Comparison of ENCODE assay signal across 17 cellular contexts in the genomic region with DNA sequence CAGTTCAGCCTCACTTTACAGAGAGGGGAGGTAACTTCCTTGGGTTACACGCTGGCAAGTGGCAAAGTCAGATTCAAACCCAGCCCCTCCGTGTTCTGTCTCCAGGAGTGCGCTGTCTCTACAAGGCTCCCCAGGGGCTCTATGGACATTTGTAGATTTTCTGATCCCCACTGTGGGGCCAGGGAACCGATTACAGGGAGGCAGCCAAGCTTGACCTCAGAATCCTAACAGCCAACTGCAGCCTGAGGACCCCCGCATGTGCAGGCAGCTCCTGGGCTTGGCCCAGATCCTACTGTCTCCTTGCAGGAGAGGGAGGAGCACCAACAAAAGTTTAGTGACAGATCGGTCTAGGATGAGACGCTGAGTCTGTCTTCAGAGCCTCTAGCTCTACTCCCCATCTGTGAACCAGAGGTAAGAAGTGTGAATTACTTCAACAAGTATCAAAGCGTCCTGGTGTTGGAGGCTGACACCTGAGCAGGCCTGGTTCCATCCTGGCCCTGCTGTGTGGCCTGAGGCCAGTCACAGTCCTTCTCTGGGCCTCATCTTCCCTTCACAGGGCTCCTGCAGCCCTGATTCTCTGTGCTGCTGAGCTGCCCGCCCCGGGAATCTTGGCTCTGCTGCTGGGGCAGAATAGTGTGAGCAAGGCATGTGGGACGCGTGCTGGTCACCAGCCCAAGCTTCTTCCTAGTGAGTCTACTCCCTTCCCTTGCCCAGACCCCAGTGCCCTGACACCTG. TPM values are rescaled to one million over a fixed set of nuclear protein-coding genes. Genes with fewer than 3 reads are reported as not detected.
DNase-seq lines count a peak whose midpoint lies in the region; ATAC-seq, FAIRE-seq and TF ChIP-seq lines count a peak whose summit lies in the region.
"Had no signal": no experiment of that assay in that cellular context is flagged by ENCODE, and none has a peak within 500 bp of the region (broad histone marks: within the 10 kb centered on the region; RNA-seq: fewer than 3 reads in every experiment).

No MANE protein-coding gene starts in this region.

- no peak overlapping the region for H4K8ac ChIP-seq in mesendoderm (ENCODE audit: low read depth, low read length)

- no peaks in the 10 kb centered on the region; the same call in 1 of the 3 replicates for H3K4me1 ChIP-seq in A549
- no peaks in the 10 kb centered on the region for H3K4me1 ChIP-seq in endodermal cell (ENCODE audit: control insufficient read depth, insufficient read depth, low read length)
- no peaks in the 10 kb centered on the region for H3K4me1 ChIP-seq in mesendoderm (ENCODE audit: control insufficient read depth, low read depth, low read length)
- H3K4me1 ChIP-seq: HAP-1 had no signal

- H3K4me3 Mint-ChIP-seq in endodermal cell, result no peak overlapping the region
- H3K4me3 Mint-ChIP-seq: B cell; CD8-positive, alpha-beta T cell had no signal

- ATAC-seq in A549 (peak; percentile 30 to 45; a peak in 4 of 6 replicates), HG03175 (IDR thresholded peaks at IDR 0.05; ENCODE audit: unreplicated experiment) (no peak)
- ATAC-seq: CD8-positive, alpha-beta T cell; GM12878 had no signal

- no peak overlapping the region for H2BK120ac ChIP-seq in mesendoderm (ENCODE audit: low read depth, low read length)

- no peaks in the 10 kb centered on the region for H3K9me3 ChIP-seq in A549
- H3K9me3 ChIP-seq in endodermal cell (ENCODE audit: control insufficient read depth, low read length), result no peaks in the 10 kb centered on the region
- H3K9me3 ChIP-seq: BLaER1 treated with 17β-estradiol and CSF1 and Interleukin-3, amounts not matched to agents 10 nM and 100 nM; HAP-1 had no signal

- H3K56ac ChIP-seq in mesendoderm (ENCODE audit: low read length), result peak overlapping the region; percentile 25

- no peak for DNase-seq in A549 (ENCODE audit: low read depth in 1 of 2, low spot score in 1 of 2)
- DNase-seq in RPMI8226, result peak; percentile 0
- peak; percentile 70 for DNase-seq in endodermal cell
- no peak for DNase-seq in mesendoderm
- no peak for DNase-seq in DMS53 (lab: John Stamatoyannopoulos, UW)
- no peak for DNase-seq in NCI-H446 (lab: John Stamatoyannopoulos, UW)
- DNase-seq in NCI-H2081 (lab: John Stamatoyannopoulos, UW), result no peak
- DNase-seq: 8988T, Calu3, DND-41 had no signal

- TF ChIP-seq POLR2A in A549 (IDR thresholded peaks at IDR 0.05; ENCODE audit: low read length), result no peak

- POLR2A ChIA-PET in A549 (lab: Yijun Ruan, JAX), result interaction anchor here (0.7 kb wide), 1 partner anchor 9 kb away, joined by 3 read pairs; the partner anchor contains the start of gene NATD1

- H3K4me3 ChIP-seq in A549 (no peak overlapping the region), endodermal cell (ENCODE audit: low read length) (no peak overlapping the region), mesendoderm (ENCODE audit: low read length) (no peak overlapping the region)
- H3K4me3 ChIP-seq: BLaER1 treated with 17β-estradiol and CSF1 and Interleukin-3, amounts not matched to agents 10 nM and 100 nM; GM12878; GM23248; HAP-1 had no signal

- no peak for TF ChIP-seq CTCF in A549 (IDR thresholded peaks at IDR 0.05)
- TF ChIP-seq CTCF in endodermal cell (conservative IDR thresholded peaks at IDR 0.05), result no peak

- no peaks in the 10 kb centered on the region for H3K79me2 ChIP-seq in mesendoderm (ENCODE audit: control insufficient read depth, insufficient read depth, low read length)

- H3K9ac ChIP-seq in endodermal cell (ENCODE audit: extremely low read depth, low read length, poor library complexity, severe bottlenecking) (no peak overlapping the region), mesendoderm (ENCODE audit: low read length) (no peak overlapping the region)
- H3K9ac ChIP-seq: BLaER1 treated with 17β-estradiol and CSF1 and Interleukin-3, amounts not matched to agents 10 nM and 100 nM; GM23248 had no signal

- peaks cover 4% of the 10 kb centered on the region for H3K4me1 Mint-ChIP-seq in endodermal cell

- H2BK5ac ChIP-seq in mesendoderm (ENCODE audit: low read length), result no peak overlapping the region

- WGBS in A549 (ENCODE audit: missing lambda C conversion rate), result 69% methylated on average over 10 of the region's 12 CpGs
- WGBS in endodermal cell (ENCODE audit: insufficient coverage in 1 of 2, insufficient read length in 1 of 2), 2 experiments, result 80 to 82% methylated on average over 9 to 12 of the region's 12 CpGs
- no CpG with 5 or more reads among the region's 12 CpGs for WGBS in mesendoderm (ENCODE audit: extremely low coverage, insufficient coverage, low lambda C conversion rate)

- FAIRE-seq in A549 (lab: Jason Lieb, UNC), result no peak
- FAIRE-seq: GM12878 had no signal

- no peaks in the 10 kb centered on the region for H3K27me3 Mint-ChIP-seq in endodermal cell (ENCODE audit: insufficient read depth)

- no peak overlapping the region for H3K4ac ChIP-seq in mesendoderm (ENCODE audit: low read depth, low read length)

- H3K36me3 ChIP-seq in endodermal cell (ENCODE audit: control insufficient read depth, insufficient read depth, low read length) (no peaks in the 10 kb centered on the region), mesendoderm (ENCODE audit: control insufficient read depth, insufficient read depth, low read length) (no peaks in the 10 kb centered on the region)
- H3K36me3 ChIP-seq: BLaER1 treated with 17β-estradiol and CSF1 and Interleukin-3, amounts not matched to agents 10 nM and 100 nM; HAP-1 had no signal

- no peak overlapping the region for H3K27ac Mint-ChIP-seq in endodermal cell
- H3K27ac Mint-ChIP-seq: B cell; CD8-positive, alpha-beta T cell had no signal

- no peak overlapping the region for H2AK5ac ChIP-seq in mesendoderm (ENCODE audit: low read length)

- H3K9me3 Mint-ChIP-seq in endodermal cell, result peaks cover 4% of the 10 kb centered on the region
- H3K9me3 Mint-ChIP-seq: CD8-positive, alpha-beta T cell had no signal

- H3K18ac ChIP-seq in mesendoderm (ENCODE audit: low read length), result no peak overlapping the region

- TF ChIP-seq RAD21 in A549 (conservative IDR thresholded peaks at IDR 0.05 in 1 of 2, IDR thresholded peaks at IDR 0.05 in 1 of 2), result no peak

- H3K4me2 ChIP-seq in A549 (no peak overlapping the region), mesendoderm (ENCODE audit: low read length) (no peak overlapping the region)

- no peaks in the 10 kb centered on the region for H3K27me3 ChIP-seq in endodermal cell (ENCODE audit: control insufficient read depth, insufficient read depth, low read length, poor library complexity, severe bottlenecking)
- H3K27me3 ChIP-seq in mesendoderm (ENCODE audit: insufficient read depth, low read length, poor library complexity), result no peaks in the 10 kb centered on the region
- H3K27me3 ChIP-seq: BLaER1 treated with 17β-estradiol and CSF1 and Interleukin-3, amounts not matched to agents 10 nM and 100 nM had no signal

- no peak overlapping the region; a peak in 1 of 6 replicates for H3K27ac ChIP-seq in A549
- H3K27ac ChIP-seq in endodermal cell (ENCODE audit: low read depth, low read length), result no peak overlapping the region
- H3K27ac ChIP-seq in mesendoderm (ENCODE audit: low read depth, low read length), result no peak overlapping the region
- H3K27ac ChIP-seq: BLaER1 treated with 17β-estradiol and CSF1 and Interleukin-3, amounts not matched to agents 10 nM and 100 nM; GM23248 had no signal

- H3K23ac ChIP-seq in mesendoderm (ENCODE audit: low read length), result no peak overlapping the region

- no peaks in the 10 kb centered on the region for H3K79me1 ChIP-seq in mesendoderm (ENCODE audit: low read length)

- CTCF ChIA-PET in A549 (lab: Yijun Ruan, JAX), result interaction anchor here (0.6 to 5.5 kb wide), 5 partner anchors 9 to 253 kb away, joined by 3 to 35 read pairs (median 4); partner anchors contain the start of gene NATD1

- H3K36me3 Mint-ChIP-seq in endodermal cell (ENCODE audit: low read depth), result no peaks in the 10 kb centered on the region
- H3K36me3 Mint-ChIP-seq: CD8-positive, alpha-beta T cell had no signal

- no peak for TF ChIP-seq EP300 in A549 (IDR thresholded peaks at IDR 0.05)

- H4K5ac ChIP-seq in mesendoderm (ENCODE audit: low read length), result no peak overlapping the region

- no peak overlapping the region for H2BK15ac ChIP-seq in mesendoderm (replicated peaks; ENCODE audit: low read depth)

TF ChIP-seq in A549, 52 proteins besides CTCF, POLR2A, EP300 and RAD21 (continues in another document):
- no peak for TF ChIP-seq HOXB13 (CRISPR knock-in tag; IDR thresholded peaks at IDR 0.05; ENCODE audit: low read depth)

RNA-seq across cellular contexts. Expression of gene NATD1, which starts 9.2 kb away (rescaled TPM):
- polyA plus RNA-seq in A549 (2011; rRNA removed) (1.1 and 1.5 TPM in 2 replicates), A549 (2017; fragmentation: RNase III; extraction: RNeasy Plus Mini Kit Qiagen cat#74134 plus additional on column Dnase treatment) (1.0 to 1.6 TPM (median 1.3 TPM) in 3 replicates)
- 0.61 and 1.0 TPM in 2 replicates for polyA plus RNA-seq in A549 (2012; cell fraction: cytosol; rRNA removed)
- 1.0 and 1.3 TPM in 2 replicates for polyA plus RNA-seq in A549 (2012; cell fraction: nucleus; rRNA removed)
- 1.3 and 1.5 TPM in 2 replicates for polyA minus RNA-seq in A549 (2011; rRNA and poly(A)+ RNA removed)
- 10 to 100 TPM; 12.2 to 17.2 TPM for total RNA-seq in endodermal cell
- 15.2 TPM for polyA plus RNA-seq in endodermal cell (2013, experiment 1 of 2)
- polyA plus RNA-seq in endodermal cell (2013, experiment 2 of 2), result 13.7 TPM
- polyA plus RNA-seq in mesendoderm (2013, experiment 1 of 2), result 22.9 TPM
- 23.5 TPM for polyA plus RNA-seq in mesendoderm (2013, experiment 2 of 2)

RNA-seq across cellular contexts. Expression of gene MAP2K3, which starts 22.1 kb away (rescaled TPM):
- polyA plus RNA-seq in A549 (2011; rRNA removed) (13.9 and 25.0 TPM in 2 replicates), A549 (2017; fragmentation: RNase III; extraction: RNeasy Plus Mini Kit Qiagen cat#74134 plus additional on column Dnase treatment) (36.9 to 42.8 TPM (median 37.1 TPM) in 3 replicates)
- polyA plus RNA-seq in A549 (2012; cell fraction: cytosol; rRNA removed), result 53.0 and 68.6 TPM in 2 replicates
- 114 and 126 TPM in 2 replicates for polyA plus RNA-seq in A549 (2012; cell fraction: nucleus; rRNA removed)
- polyA minus RNA-seq in A549 (2011; rRNA and poly(A)+ RNA removed), result 28.0 and 35.0 TPM in 2 replicates
- total RNA-seq in endodermal cell, result 10 to 100 TPM; 31.6 to 37.6 TPM
- 18.6 TPM for polyA plus RNA-seq in endodermal cell (2013, experiment 1 of 2)
- polyA plus RNA-seq in endodermal cell (2013, experiment 2 of 2), result 17.7 TPM
- polyA plus RNA-seq in mesendoderm (2013, experiment 1 of 2), result 33.8 TPM
- 35.9 TPM for polyA plus RNA-seq in mesendoderm (2013, experiment 2 of 2)

RNA-seq across cellular contexts. Expression of gene TMEM11, which starts 48.5 kb away (rescaled TPM):
- polyA plus RNA-seq in A549 (2011; rRNA removed), result 57.7 and 61.4 TPM in 2 replicates
- polyA plus RNA-seq in A549 (2012; cell fraction: cytosol; rRNA removed), result 131 and 134 TPM in 2 replicates
- 108 and 123 TPM in 2 replicates for polyA plus RNA-seq in A549 (2012; cell fraction: nucleus; rRNA removed)
- 61.0 to 69.5 TPM (median 62.0 TPM) in 3 replicates for polyA plus RNA-seq in A549 (2017; fragmentation: RNase III; extraction: RNeasy Plus Mini Kit Qiagen cat#74134 plus additional on column Dnase treatment)
- polyA minus RNA-seq in A549 (2011; rRNA and poly(A)+ RNA removed), result 77.3 and 77.6 TPM in 2 replicates
- 10 to 100 TPM; 26.3 to 28.0 TPM for total RNA-seq in endodermal cell
- polyA plus RNA-seq in endodermal cell (2013, experiment 1 of 2), result 29.6 TPM
- polyA plus RNA-seq in endodermal cell (2013, experiment 2 of 2), result 26.6 TPM
- polyA plus RNA-seq in mesendoderm (2013, experiment 1 of 2), result 46.0 TPM
- polyA plus RNA-seq in mesendoderm (2013, experiment 2 of 2), result 46.4 TPM

Comparison
In these comparisons a context has a peak if more than half of its experiments do, and no peak if none do; other contexts are left out.
1. DNase-seq: peak in RPMI8226 (single experiment) and endodermal cell (single experiment); none in A549 (0 of 2), mesendoderm (single experiment), DMS53 (single experiment), NCI-H446 (0 of 2) and NCI-H2081 (0 of 2).